ENCODE assay signal across 1 cellular context in the genomic region with DNA sequence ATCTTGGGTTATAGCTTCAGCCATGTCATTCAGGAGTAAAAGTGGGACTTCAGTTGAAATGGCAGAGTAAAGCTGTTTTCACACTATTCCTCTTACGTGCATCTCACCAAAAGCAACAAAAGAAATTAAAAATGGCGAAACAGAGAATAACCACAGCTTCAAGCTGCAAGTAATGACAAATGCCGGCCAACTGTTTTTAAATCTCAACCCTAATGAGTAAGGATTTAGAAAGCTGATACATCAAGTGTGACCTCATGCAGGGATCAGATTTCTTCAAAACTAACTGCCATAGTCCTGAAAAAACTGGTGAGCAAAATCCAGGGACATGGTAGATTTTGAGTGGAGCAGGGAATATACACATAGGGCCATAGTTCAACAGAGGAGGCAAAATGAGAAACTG.
TF ChIP-seq lines count a peak whose summit lies in the region.

No MANE protein-coding gene starts in this region.

TF ChIP-seq in GM23338, 12 proteins besides CTCF, POLR2A, EP300 and RAD21 (continued from another document):
- TF ChIP-seq, protein P1, sequence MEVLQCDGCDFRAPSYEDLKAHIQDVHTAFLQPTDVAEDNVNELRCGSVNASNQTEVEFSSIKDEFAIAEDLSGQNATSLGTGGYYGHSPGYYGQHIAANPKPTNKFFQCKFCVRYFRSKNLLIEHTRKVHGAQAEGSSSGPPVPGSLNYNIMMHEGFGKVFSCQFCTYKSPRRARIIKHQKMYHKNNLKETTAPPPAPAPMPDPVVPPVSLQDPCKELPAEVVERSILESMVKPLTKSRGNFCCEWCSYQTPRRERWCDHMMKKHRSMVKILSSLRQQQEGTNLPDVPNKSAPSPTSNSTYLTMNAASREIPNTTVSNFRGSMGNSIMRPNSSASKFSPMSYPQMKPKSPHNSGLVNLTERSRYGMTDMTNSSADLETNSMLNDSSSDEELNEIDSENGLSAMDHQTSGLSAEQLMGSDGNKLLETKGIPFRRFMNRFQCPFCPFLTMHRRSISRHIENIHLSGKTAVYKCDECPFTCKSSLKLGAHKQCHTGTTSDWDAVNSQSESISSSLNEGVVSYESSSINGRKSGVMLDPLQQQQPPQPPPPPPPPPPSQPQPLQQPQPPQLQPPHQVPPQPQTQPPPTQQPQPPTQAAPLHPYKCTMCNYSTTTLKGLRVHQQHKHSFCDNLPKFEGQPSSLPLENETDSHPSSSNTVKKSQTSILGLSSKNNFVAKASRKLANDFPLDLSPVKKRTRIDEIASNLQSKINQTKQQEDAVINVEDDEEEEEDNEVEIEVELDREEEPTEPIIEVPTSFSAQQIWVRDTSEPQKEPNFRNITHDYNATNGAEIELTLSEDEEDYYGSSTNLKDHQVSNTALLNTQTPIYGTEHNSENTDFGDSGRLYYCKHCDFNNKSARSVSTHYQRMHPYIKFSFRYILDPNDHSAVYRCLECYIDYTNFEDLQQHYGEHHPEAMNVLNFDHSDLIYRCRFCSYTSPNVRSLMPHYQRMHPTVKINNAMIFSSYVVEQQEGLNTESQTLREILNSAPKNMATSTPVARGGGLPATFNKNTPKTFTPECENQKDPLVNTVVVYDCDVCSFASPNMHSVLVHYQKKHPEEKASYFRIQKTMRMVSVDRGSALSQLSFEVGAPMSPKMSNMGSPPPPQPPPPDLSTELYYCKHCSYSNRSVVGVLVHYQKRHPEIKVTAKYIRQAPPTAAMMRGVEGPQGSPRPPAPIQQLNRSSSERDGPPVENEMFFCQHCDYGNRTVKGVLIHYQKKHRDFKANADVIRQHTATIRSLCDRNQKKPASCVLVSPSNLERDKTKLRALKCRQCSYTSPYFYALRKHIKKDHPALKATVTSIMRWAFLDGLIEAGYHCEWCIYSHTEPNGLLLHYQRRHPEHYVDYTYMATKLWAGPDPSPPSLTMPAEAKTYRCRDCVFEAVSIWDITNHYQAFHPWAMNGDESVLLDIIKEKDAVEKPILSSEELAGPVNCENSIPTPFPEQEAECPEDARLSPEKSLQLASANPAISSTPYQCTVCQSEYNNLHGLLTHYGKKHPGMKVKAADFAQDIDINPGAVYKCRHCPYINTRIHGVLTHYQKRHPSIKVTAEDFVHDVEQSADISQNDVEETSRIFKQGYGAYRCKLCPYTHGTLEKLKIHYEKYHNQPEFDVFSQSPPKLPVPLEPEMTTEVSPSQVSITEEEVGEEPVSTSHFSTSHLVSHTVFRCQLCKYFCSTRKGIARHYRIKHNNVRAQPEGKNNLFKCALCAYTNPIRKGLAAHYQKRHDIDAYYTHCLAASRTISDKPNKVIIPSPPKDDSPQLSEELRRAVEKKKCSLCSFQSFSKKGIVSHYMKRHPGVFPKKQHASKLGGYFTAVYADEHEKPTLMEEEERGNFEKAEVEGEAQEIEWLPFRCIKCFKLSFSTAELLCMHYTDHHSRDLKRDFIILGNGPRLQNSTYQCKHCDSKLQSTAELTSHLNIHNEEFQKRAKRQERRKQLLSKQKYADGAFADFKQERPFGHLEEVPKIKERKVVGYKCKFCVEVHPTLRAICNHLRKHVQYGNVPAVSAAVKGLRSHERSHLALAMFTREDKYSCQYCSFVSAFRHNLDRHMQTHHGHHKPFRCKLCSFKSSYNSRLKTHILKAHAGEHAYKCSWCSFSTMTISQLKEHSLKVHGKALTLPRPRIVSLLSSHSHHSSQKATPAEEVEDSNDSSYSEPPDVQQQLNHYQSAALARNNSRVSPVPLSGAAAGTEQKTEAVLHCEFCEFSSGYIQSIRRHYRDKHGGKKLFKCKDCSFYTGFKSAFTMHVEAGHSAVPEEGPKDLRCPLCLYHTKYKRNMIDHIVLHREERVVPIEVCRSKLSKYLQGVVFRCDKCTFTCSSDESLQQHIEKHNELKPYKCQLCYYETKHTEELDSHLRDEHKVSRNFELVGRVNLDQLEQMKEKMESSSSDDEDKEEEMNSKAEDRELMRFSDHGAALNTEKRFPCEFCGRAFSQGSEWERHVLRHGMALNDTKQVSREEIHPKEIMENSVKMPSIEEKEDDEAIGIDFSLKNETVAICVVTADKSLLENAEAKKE (CRISPR knock-in tag; IDR thresholded peaks at IDR 0.05), result no peak
- TF ChIP-seq NANOG (IDR thresholded peaks at IDR 0.05; ENCODE audit: borderline replicate concordance), result no peak
- TF ChIP-seq STAT1 (IDR thresholded peaks at IDR 0.05; ENCODE audit: unreplicated experiment), result no peak
TF ChIP-seq in GM23338: peak in this region for 0.
